1 cellular context compared by ENCODE assay signal in the genomic region with DNA sequence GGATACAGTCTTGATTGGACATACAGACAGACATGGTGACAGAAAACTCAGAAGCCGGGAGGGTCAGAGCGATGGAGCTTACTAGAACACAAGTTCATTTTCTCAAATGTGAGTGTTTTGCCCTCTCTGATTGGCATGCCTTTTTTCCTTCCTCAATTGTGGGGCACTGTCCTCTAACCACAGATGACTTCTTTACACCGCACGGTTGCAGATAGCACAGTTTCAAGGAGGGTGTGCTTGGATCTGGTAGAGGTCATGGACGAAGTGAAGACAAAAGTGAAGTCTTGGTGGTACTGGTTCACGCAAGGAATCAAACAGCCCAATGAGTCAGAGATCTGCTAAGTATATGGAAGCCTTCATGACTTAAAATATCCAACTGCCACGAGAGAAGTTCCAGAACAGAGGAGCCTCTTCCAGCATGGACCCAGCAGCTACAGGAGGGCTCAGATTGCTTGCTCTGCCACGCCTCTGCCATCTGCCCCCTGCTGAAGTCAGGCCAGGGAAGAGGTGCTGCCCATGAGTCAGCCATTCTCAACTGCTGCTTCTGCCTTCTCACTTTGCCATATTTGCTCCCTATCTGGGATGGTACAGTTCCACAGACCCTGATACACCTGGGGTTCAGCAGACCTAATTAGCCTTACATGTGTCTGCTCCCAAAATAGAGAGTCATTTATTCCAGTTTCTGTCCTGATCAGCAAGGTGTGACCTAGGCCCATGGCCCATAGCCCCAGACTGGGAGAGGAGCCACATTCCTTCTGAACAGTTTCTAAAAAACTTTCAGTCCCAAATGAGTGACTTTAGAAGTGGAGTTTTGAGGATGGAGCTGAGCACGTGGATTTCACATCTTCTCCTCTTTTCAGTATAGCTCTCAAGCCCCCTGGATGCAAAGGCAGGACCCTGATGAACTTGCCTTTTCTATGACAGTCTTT.
TF ChIP-seq lines count a peak whose summit lies in the region.

No MANE protein-coding gene starts in this region.

TF ChIP-seq in H1, 55 proteins besides CTCF, POLR2A, EP300 and RAD21:
- TF ChIP-seq, protein P1, sequence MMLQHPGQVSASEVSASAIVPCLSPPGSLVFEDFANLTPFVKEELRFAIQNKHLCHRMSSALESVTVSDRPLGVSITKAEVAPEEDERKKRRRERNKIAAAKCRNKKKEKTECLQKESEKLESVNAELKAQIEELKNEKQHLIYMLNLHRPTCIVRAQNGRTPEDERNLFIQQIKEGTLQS (IDR thresholded peaks at IDR 0.05; ENCODE audit: insufficient read depth, low read depth, low read length): no peak
- TF ChIP-seq EGR1 (IDR thresholded peaks at IDR 0.05; ENCODE audit: borderline replicate concordance, low read depth, low read length): no peak
- TF ChIP-seq NANOG (IDR thresholded peaks at IDR 0.05; ENCODE audit: insufficient read depth, low read depth, low read length, poor library complexity, severe bottlenecking): no peak
- TF ChIP-seq CREB1 (IDR thresholded peaks at IDR 0.05): no peak
- no peak for TF ChIP-seq GABPA (IDR thresholded peaks at IDR 0.05; ENCODE audit: borderline replicate concordance, insufficient read depth, low read length)
- TF ChIP-seq SIRT6 (IDR thresholded peaks at IDR 0.05; ENCODE audit: low read length): no peak
- TF ChIP-seq JUND (IDR thresholded peaks at IDR 0.05; ENCODE audit: low read length): no peak
- no peak for TF ChIP-seq SAP30 (IDR thresholded peaks at IDR 0.05; ENCODE audit: insufficient read depth, insufficient replicate concordance, low read length)
- TF ChIP-seq KDM5A (IDR thresholded peaks at IDR 0.05; ENCODE audit: low read length): no peak
- TF ChIP-seq YY1 (IDR thresholded peaks at IDR 0.05; ENCODE audit: low read depth, low read length): no peak
- no peak for TF ChIP-seq MAFK (IDR thresholded peaks at IDR 0.05; ENCODE audit: low read depth, low read length)
- no peak for TF ChIP-seq TAF7 (optimal IDR thresholded peaks at IDR 0.05; ENCODE audit: borderline replicate concordance, low read depth, low read length)
- TF ChIP-seq FOSL1 (IDR thresholded peaks at IDR 0.05; ENCODE audit: insufficient read depth, low read depth, low read length): no peak
- no peak for TF ChIP-seq CEBPB (IDR thresholded peaks at IDR 0.05; ENCODE audit: low read depth, low read length)
- TF ChIP-seq TBP (IDR thresholded peaks at IDR 0.05; ENCODE audit: low read depth, low read length): no peak
- TF ChIP-seq HDAC2 (IDR thresholded peaks at IDR 0.05; ENCODE audit: borderline replicate concordance in 1 of 2, low read depth in 2 of 2, low read length in 2 of 2): no peak
- TF ChIP-seq ASH2L (IDR thresholded peaks at IDR 0.05; ENCODE audit: low read length): no peak
- TF ChIP-seq TCF12 (IDR thresholded peaks at IDR 0.05; ENCODE audit: low read depth, low read length): no peak
- TF ChIP-seq, protein P2, sequence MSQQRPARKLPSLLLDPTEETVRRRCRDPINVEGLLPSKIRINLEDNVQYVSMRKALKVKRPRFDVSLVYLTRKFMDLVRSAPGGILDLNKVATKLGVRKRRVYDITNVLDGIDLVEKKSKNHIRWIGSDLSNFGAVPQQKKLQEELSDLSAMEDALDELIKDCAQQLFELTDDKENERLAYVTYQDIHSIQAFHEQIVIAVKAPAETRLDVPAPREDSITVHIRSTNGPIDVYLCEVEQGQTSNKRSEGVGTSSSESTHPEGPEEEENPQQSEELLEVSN (IDR thresholded peaks at IDR 0.05): no peak
- no peak for TF ChIP-seq PHF8 (conservative IDR thresholded peaks at IDR 0.05; ENCODE audit: low read depth, low read length)
